8 cellular contexts compared by ENCODE assay signal in the genomic region with DNA sequence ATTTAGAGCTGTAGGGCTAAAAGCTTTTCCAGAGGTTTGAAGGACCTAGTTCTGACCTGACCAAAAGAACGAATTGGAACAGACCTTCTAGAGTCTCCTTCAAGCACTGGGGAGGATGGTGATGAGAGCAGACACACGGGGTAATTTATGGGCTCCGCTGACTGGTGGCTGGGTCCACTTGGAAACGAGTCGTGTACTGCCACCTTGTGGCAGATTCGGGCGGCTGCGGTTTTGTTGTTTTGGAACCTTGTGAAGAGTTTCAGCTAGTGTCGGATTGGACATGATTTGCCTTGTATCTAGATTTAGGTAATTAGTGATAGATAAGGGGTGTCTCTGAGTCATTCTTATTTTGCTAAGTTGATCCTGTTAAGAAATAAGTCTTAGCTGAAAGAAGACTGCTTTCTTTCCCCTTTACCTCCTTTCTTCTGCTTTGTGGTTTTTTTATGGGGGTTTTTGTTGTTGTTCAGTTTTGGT.
DNase-seq lines count a peak whose midpoint lies in the region; ATAC-seq, FAIRE-seq and TF ChIP-seq lines count a peak whose summit lies in the region.

No MANE protein-coding gene starts in this region.

- no peaks in the 10 kb centered on the region for H3K79me2 ChIP-seq in KMS-11 (ENCODE audit: insufficient read depth, low read depth)

- ATAC-seq in esophagus mucosa (peak; percentile 72), naive B cell (ENCODE audit: low read depth in 2 of 2) (peak; percentile 57 to 76), HG02870 (IDR thresholded peaks at IDR 0.05; ENCODE audit: unreplicated experiment) (no peak)

- no peaks in the 10 kb centered on the region for H3K9me3 Mint-ChIP-seq in naive B cell

- H3K27ac Mint-ChIP-seq in naive B cell: peak overlapping the region in 2 of 6 donors; percentile 35 to 62

- H3K36me3 Mint-ChIP-seq in naive B cell: no peaks in the 10 kb centered on the region

- H2AFZ ChIP-seq in KMS-11 (ENCODE audit: low read depth): no peak overlapping the region

- no peaks in the 10 kb centered on the region for H4K20me1 ChIP-seq in KMS-11 (ENCODE audit: insufficient read depth)

- H3K4me1 Mint-ChIP-seq in naive B cell: peaks cover 8 to 16% (median 9%) of the 10 kb centered on the region in 3 donors

- H3K4me1 ChIP-seq in KMS-11 (ENCODE audit: low read depth, poor library complexity, severe bottlenecking): peaks cover 19% of the 10 kb centered on the region

- TF ChIP-seq CTCF in D721Med (IDR thresholded peaks at IDR 0.05; ENCODE audit: insufficient read depth, missing control alignments) (peak; percentile 98), KMS-11 (conservative IDR thresholded peaks at IDR 0.05; ENCODE audit: low read depth, low read length) (peak; percentile 92)

- H3K4me3 Mint-ChIP-seq in naive B cell: no peak overlapping the region

- no peak overlapping the region for H3K27ac ChIP-seq in KMS-11

- H3K4me3 ChIP-seq in KMS-11 (IDR thresholded peaks at IDR 0.05; ENCODE audit: insufficient read depth, low read depth, low read length): no peak overlapping the region

- H3K4me2 ChIP-seq in KMS-11: no peak overlapping the region

- DNase-seq in D721Med (ENCODE audit: insufficient read length, low spot score) (peak; percentile 57), OCI-M2 (lab: John Stamatoyannopoulos, UW; ENCODE audit: unreplicated experiment) (peak; percentile 47), activated T-cell treated with anti-CD3 and anti-CD28 coated beads for 4 hours (peak; percentile 76), naive B cell (peak; percentile 44)
- peak; percentile 62 to 71 for DNase-seq in stimulated activated CD8-positive, alpha-beta memory T cell treated with anti-CD3 and anti-CD28 coated beads, Interleukin-7, amount 100 ng/mL, for 4 hours (ENCODE audit: low read depth in 2 of 2)

- no peaks in the 10 kb centered on the region for H3K27me3 Mint-ChIP-seq in naive B cell

- H3K9ac ChIP-seq in KMS-11: no peak overlapping the region

- no peaks in the 10 kb centered on the region for H3K27me3 ChIP-seq in KMS-11 (ENCODE audit: insufficient read depth, low read depth)

- FAIRE-seq in D721Med (lab: Jason Lieb, UNC): no peak

- no peaks in the 10 kb centered on the region for H3K36me3 ChIP-seq in KMS-11 (ENCODE audit: insufficient read depth)
